In the genomic region with DNA sequence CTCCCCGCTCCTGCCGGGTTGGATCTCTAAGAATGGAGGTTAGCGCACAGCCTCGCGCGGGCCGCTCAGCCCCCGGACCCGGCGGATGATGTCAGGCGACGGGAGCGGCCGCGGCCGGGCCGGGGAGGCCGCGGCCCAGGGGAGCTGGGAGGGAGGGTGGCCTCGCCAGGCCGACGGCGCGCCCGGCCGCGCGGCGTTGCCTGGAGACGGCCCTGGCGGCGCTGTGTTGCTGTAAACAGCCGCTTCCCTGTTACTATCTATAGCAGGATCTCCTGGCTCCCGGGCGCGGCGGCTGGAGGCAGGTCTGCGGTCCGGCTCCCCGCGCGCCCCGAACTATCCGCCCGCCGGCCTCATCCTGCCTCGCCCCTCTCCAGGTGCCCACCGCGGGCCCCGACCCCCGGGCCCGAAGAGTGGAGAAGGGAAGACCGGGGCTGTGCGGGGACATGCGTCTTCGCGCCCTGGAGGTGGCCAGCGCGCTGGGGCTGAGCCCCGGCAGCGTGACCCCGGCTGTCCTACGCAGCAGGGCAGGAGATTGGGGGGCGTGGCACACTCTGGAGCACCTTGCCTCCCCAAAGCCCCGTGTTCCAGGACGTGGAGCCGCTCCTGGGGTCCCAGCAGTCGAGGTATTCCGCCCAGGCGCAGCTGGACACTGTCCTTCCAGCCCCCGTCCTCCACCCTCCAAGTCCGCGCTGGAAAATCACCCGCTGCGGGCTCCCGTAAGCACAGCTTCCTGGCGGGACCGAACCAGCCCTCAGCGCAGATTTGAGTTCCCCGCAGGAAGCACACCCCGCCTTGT, we compare ENCODE assay signal across 8 cellular contexts. TPM values are rescaled to one million over a fixed set of nuclear protein-coding genes. Genes with fewer than 3 reads are reported as not detected.
DNase-seq lines count a peak whose midpoint lies in the region; ATAC-seq lines count a peak whose summit lies in the region.

No MANE protein-coding gene starts in this region.

- peaks cover 14 to 35% of the 10 kb centered on the region in 2 donors for H3K36me3 Mint-ChIP-seq in CD4-positive, alpha-beta memory T cell

- H3K27me3 Mint-ChIP-seq in CD4-positive, alpha-beta memory T cell, result peaks cover 0 to 24% of the 10 kb centered on the region in 2 donors

- peaks cover 57% of the 10 kb centered on the region for H3K4me1 ChIP-seq in CD4-positive, alpha-beta memory T cell (ENCODE audit: insufficient read depth, low read length)

- peak; percentile 30 for ATAC-seq in HG02610 (IDR thresholded peaks at IDR 0.05; ENCODE audit: unreplicated experiment)
- no peak for ATAC-seq in HG03565 (IDR thresholded peaks at IDR 0.05; ENCODE audit: unreplicated experiment)

- intact Hi-C loops in CD4-positive, alpha-beta memory T cell (cut with micrococcal nuclease), result loop anchor here (1.0 kb wide), 1 partner anchor 47 kb away; no protein-coding TSS in a partner anchor

- peak overlapping the region; percentile 90 to 98 (median 94) for H3K4me3 Mint-ChIP-seq in CD4-positive, alpha-beta memory T cell

- CTCF ChIA-PET in CD4-positive, alpha-beta memory T cell (lab: Charles Lee; ENCODE audit: partially characterized antibody), result interaction anchor here (1.0 to 2.1 kb wide), 4 partner anchors 11 to 29 kb away, joined by 3 to 6 read pairs (median 4); no protein-coding TSS in a partner anchor

- H3K27me3 ChIP-seq in CD4-positive, alpha-beta memory T cell (ENCODE audit: insufficient read depth, low read length), result peaks cover 6% of the 10 kb centered on the region

- peaks cover 42 to 80% (median 55%) of the 10 kb centered on the region in 4 donors for H3K4me1 Mint-ChIP-seq in CD4-positive, alpha-beta memory T cell

- peak overlapping the region; percentile 75 for H3K27ac ChIP-seq in CD4-positive, alpha-beta memory T cell (ENCODE audit: low read depth, low read length)
- H3K27ac ChIP-seq in epithelial cell of prostate, result peak overlapping the region; percentile 66

- DNase-seq in CD4-positive, alpha-beta memory T cell, result peak; percentile 82 to 87 (median 86)
- DNase-seq in NCI-H748 treated with DMSO at 0.1 percent for 48 hours (lab: John Stamatoyannopoulos, UW) (peak; percentile 63), activated T-cell treated with anti-CD3 and anti-CD28 coated beads for 48 hours (ENCODE audit: low read depth) (peak; percentile 40), epithelial cell of prostate (ENCODE audit: low read depth, low spot score) (no peak), mesenteric fat pad (ENCODE audit: low spot score) (peak; percentile 97), stromal cell of bone marrow (ENCODE audit: low read depth) (peak; percentile 84)

- H3K9me3 ChIP-seq in CD4-positive, alpha-beta memory T cell (ENCODE audit: control insufficient read depth in 1 of 2, low read length in 2 of 2), result no peaks in the 10 kb centered on the region

- POLR2A ChIA-PET in CD4-positive, alpha-beta memory T cell (lab: Charles Lee; ENCODE audit: partially characterized antibody), result interaction anchor here (0.9 to 6.8 kb wide), 12 partner anchors 12 to 151 kb away, joined by 4 to 91 read pairs (median 7); a partner anchor contains a TSS

- H3K9me3 Mint-ChIP-seq in CD4-positive, alpha-beta memory T cell, result peaks cover 0 to 19% (median 0%) of the 10 kb centered on the region in 8 donors

- peak overlapping the region; percentile 68 to 95 for H3K4me3 ChIP-seq in CD4-positive, alpha-beta memory T cell (ENCODE audit: low read length in 2 of 2)

- no peaks in the 10 kb centered on the region for H3K36me3 ChIP-seq in CD4-positive, alpha-beta memory T cell (ENCODE audit: insufficient read depth, low read length)

- peak overlapping the region; percentile 98 to 100 (median 99) for H3K27ac Mint-ChIP-seq in CD4-positive, alpha-beta memory T cell

RNA-seq across cellular contexts. Expression of a gene that starts 1.4 kb away (rescaled TPM):
- total RNA-seq in CD4-positive, alpha-beta memory T cell, result 1 to 10 TPM; 4.1 to 4.3 TPM
- 100 to 1,000 TPM; 162 to 519 TPM for polyA plus RNA-seq in CD4-positive, alpha-beta memory T cell
- total RNA-seq in mesenteric fat pad, result 1,900 TPM

Comparison
In these comparisons a context has a peak if more than half of its experiments do, and no peak if none do; other contexts are left out.
1. RNA of a gene that starts 1.4 kb away (total RNA-seq): 1,900 TPM in mesenteric fat pad (single experiment); 4.1 to 4.3 TPM in CD4-positive, alpha-beta memory T cell; every median in the first group is over 100 times any median in the second.